ENCODE assay signal across 32 cellular contexts in the genomic region with DNA sequence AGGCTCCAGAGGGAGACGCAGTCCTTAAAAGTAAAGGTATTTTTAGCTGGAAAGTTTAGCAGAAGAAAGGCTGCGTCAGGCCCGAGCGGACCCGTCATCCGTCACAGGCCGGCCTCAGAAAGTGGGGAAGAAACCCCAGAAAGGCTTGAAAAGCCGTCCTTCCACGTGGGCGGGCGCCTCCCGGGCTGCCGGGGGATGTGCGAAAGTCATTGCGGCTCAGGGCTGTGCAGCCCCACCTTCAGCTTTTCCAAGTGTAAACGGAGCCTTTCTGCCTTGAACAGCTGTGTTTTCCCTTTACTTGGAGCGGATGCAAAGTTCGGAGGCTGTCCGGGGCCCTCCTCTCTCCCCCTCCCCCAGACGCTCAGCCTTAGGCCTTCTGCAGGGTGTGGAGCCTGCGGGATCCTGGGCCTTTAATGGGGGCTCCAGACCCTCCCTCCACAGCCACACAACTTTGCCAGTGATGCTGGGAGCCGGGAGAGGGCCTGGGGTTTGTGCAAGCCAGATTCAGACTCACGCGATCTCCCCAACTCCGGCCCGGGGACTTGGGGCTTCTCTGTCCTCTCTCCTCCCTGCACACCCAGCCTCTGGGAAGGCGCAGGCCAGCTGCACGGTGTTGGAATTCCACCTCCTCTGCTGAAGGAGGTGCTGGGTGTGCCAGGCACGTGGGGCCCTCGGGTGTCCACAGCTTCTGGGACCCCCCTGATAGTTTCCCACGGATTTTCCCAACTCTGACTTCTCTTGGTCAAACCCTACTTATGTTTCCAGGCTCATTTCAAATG.
DNase-seq lines count a peak whose midpoint lies in the region; ATAC-seq and TF ChIP-seq lines count a peak whose summit lies in the region.
"Had no signal": no experiment of that assay in that cellular context is flagged by ENCODE, and none has a peak within 500 bp of the region (broad histone marks: within the 10 kb centered on the region; RNA-seq: fewer than 3 reads in every experiment).

No MANE protein-coding gene starts in this region.

- intact Hi-C loops in Right ventricle myocardium inferior (cut with DNase I) (loop anchor here (10.0 kb wide), 1 partner anchor 399 kb away; no protein-coding TSS in a partner anchor), right cardiac atrium (cut with DNase I) (no loop called here), sciatic nerve (cut with DNase I) (no loop called here), esophagus squamous epithelium (cut with DNase I) (no loop called here)
- intact Hi-C loops in activated T-helper 1 cell treated with anti-CD3 and anti-CD28 coated beads, Interleukin-12 subunit alpha, Interleukin-12 subunit beta, Interleukin-2, Interleukin-4 antibody, amounts not matched to agents 30 ng/mL and 10 ng/mL and 1 ng/mL, durations not matched to agents 14 hours and 24 hours and 36 hours (cut with micrococcal nuclease) = loop anchor here (5.0 kb wide), 2 partner anchors 78 to 172 kb away; no protein-coding TSS in a partner anchor

- TF ChIP-seq POLR2A in esophagus squamous epithelium (IDR thresholded peaks at IDR 0.05) = no peak

- no peak overlapping the region for H3K23ac ChIP-seq in mesenchymal stem cell (ENCODE audit: low read length in 2 of 2)

- no peak overlapping the region for H2BK5ac ChIP-seq in mesenchymal stem cell (ENCODE audit: low read depth, low read length, poor library complexity, severe bottlenecking)

- H4K8ac ChIP-seq in mesenchymal stem cell (ENCODE audit: low read length) = no peak overlapping the region

- H3K4me3 ChIP-seq in right cardiac atrium (ENCODE audit: low read length) = no peak overlapping the region
- H3K4me3 ChIP-seq in mesenchymal stem cell (ENCODE audit: insufficient read depth in 1 of 2, low read depth in 1 of 2, low read length in 2 of 2) = peak overlapping the region in 1 of 2 experiments; percentile 41
- H3K4me3 ChIP-seq in esophagus squamous epithelium = peak overlapping the region in 2 of 4 donors; percentile 7 to 30
- H3K4me3 ChIP-seq: cardiac muscle cell, prostate gland, skin epidermis had no signal

- H3K4me1 ChIP-seq in right cardiac atrium (ENCODE audit: control insufficient read depth, insufficient read depth, low read length) (no peaks in the 10 kb centered on the region), mesenchymal stem cell (ENCODE audit: control insufficient read depth, insufficient read depth, low read depth, low read length) (peaks cover 18% of the 10 kb centered on the region), esophagus squamous epithelium (peaks cover 0 to 8% (median 0%) of the 10 kb centered on the region in 3 donors)
- H3K4me1 ChIP-seq: Caco-2, prostate gland had no signal

- 45% methylated on average over 31 of the region's 31 CpGs for WGBS in right cardiac atrium
- WGBS in mesenchymal stem cell = 84% methylated on average over 31 of the region's 31 CpGs
- WGBS in esophagus squamous epithelium, 2 donors = 20 to 31% methylated on average over 13 to 23 of the region's 31 CpGs

- H3K9me3 Mint-ChIP-seq in activated T-helper 1 cell treated with anti-CD3 and anti-CD28 coated beads, Interleukin-12 subunit alpha, Interleukin-12 subunit beta, Interleukin-2, Interleukin-4 antibody, amounts not matched to agents 30 ng/mL and 10 ng/mL and 1 ng/mL, durations not matched to agents 14 hours and 24 hours and 36 hours = peaks cover 9% of the 10 kb centered on the region
- H3K9me3 Mint-ChIP-seq: effector memory CD8-positive, alpha-beta T cell; memory B cell had no signal

- H3K4me3 Mint-ChIP-seq in activated T-helper 1 cell treated with anti-CD3 and anti-CD28 coated beads, Interleukin-12 subunit alpha, Interleukin-12 subunit beta, Interleukin-2, Interleukin-4 antibody, amounts not matched to agents 30 ng/mL and 10 ng/mL and 1 ng/mL, durations not matched to agents 14 hours and 24 hours and 36 hours = no peak overlapping the region
- H3K4me3 Mint-ChIP-seq: activated CD4-positive, alpha-beta T cell treated with anti-CD3 and anti-CD28 coated beads, Interleukin-2, amount 10 ng/mL, durations not matched to agents 24 days and 14 days; activated naive CD8-positive, alpha-beta T cell treated with anti-CD3 and anti-CD28 coated beads for 36 hours; CD14-positive monocyte; effector memory CD8-positive, alpha-beta T cell; memory B cell had no signal

- no peak overlapping the region for H2AK5ac ChIP-seq in mesenchymal stem cell (ENCODE audit: low read length, severe bottlenecking)

- peaks cover 2% of the 10 kb centered on the region for H3K27me3 Mint-ChIP-seq in activated T-helper 1 cell treated with anti-CD3 and anti-CD28 coated beads, Interleukin-12 subunit alpha, Interleukin-12 subunit beta, Interleukin-2, Interleukin-4 antibody, amounts not matched to agents 30 ng/mL and 10 ng/mL and 1 ng/mL, durations not matched to agents 14 hours and 24 hours and 36 hours (ENCODE audit: insufficient read depth)

- H3K4me2 ChIP-seq in mesenchymal stem cell (ENCODE audit: low read length, poor library complexity, severe bottlenecking) = no peak overlapping the region

- peaks cover 2% of the 10 kb centered on the region for H3K36me3 Mint-ChIP-seq in activated T-helper 1 cell treated with anti-CD3 and anti-CD28 coated beads, Interleukin-12 subunit alpha, Interleukin-12 subunit beta, Interleukin-2, Interleukin-4 antibody, amounts not matched to agents 30 ng/mL and 10 ng/mL and 1 ng/mL, durations not matched to agents 14 hours and 24 hours and 36 hours (ENCODE audit: low read depth)
- H3K36me3 Mint-ChIP-seq: activated naive CD8-positive, alpha-beta T cell treated with anti-CD3 and anti-CD28 coated beads for 36 hours; CD14-positive monocyte; memory B cell had no signal

- ATAC-seq in Right ventricle myocardium inferior (no peak), right cardiac atrium (no peak), sciatic nerve (peak; percentile 79), HG03565 (IDR thresholded peaks at IDR 0.05; ENCODE audit: unreplicated experiment) (no peak)
- ATAC-seq: effector memory CD8-positive, alpha-beta T cell; HCT116 had no signal

- no peak overlapping the region for H2BK12ac ChIP-seq in mesenchymal stem cell (ENCODE audit: low read length in 2 of 2)

- no peaks in the 10 kb centered on the region for H3K36me3 ChIP-seq in mesenchymal stem cell (ENCODE audit: control insufficient read depth in 1 of 2, insufficient read depth in 2 of 2, low read depth in 1 of 2, low read length in 2 of 2)
- H3K36me3 ChIP-seq in esophagus squamous epithelium = no peaks in the 10 kb centered on the region
- H3K36me3 ChIP-seq: cardiac muscle cell, prostate gland, WERI-Rb-1 had no signal

- H2BK15ac ChIP-seq in mesenchymal stem cell (ENCODE audit: low read depth, poor library complexity, severe bottlenecking) = no peak overlapping the region

- H3K79me1 ChIP-seq in mesenchymal stem cell (replicated peaks; ENCODE audit: low read length, poor library complexity, severe bottlenecking) = no peaks in the 10 kb centered on the region

- no peaks in the 10 kb centered on the region for H3K27me3 ChIP-seq in right cardiac atrium (ENCODE audit: control insufficient read depth, insufficient read depth)
- peaks cover 15 to 41% of the 10 kb centered on the region in 2 experiments for H3K27me3 ChIP-seq in mesenchymal stem cell (ENCODE audit: control insufficient read depth in 1 of 2, insufficient read depth in 1 of 2, low read length in 2 of 2)
- peaks cover 0 to 88% (median 0%) of the 10 kb centered on the region in 4 donors for H3K27me3 ChIP-seq in esophagus squamous epithelium
- H3K27me3 ChIP-seq: cardiac muscle cell had no signal

- no peak overlapping the region for H2AFZ ChIP-seq in mesenchymal stem cell (ENCODE audit: low read depth, low read length)

- H3K4ac ChIP-seq in mesenchymal stem cell (ENCODE audit: low read depth in 1 of 2, low read length in 2 of 2) = no peak overlapping the region

- no peak overlapping the region for H2BK120ac ChIP-seq in mesenchymal stem cell (ENCODE audit: low read depth, low read length)

- no peak overlapping the region for H3K14ac ChIP-seq in mesenchymal stem cell (ENCODE audit: low read length in 2 of 2)

- peak overlapping the region; percentile 55 for H3K27ac Mint-ChIP-seq in activated T-helper 1 cell treated with anti-CD3 and anti-CD28 coated beads, Interleukin-12 subunit alpha, Interleukin-12 subunit beta, Interleukin-2, Interleukin-4 antibody, amounts not matched to agents 30 ng/mL and 10 ng/mL and 1 ng/mL, durations not matched to agents 14 hours and 24 hours and 36 hours
- H3K27ac Mint-ChIP-seq: activated CD4-positive, alpha-beta T cell treated with anti-CD3 and anti-CD28 coated beads, Interleukin-2, amount 10 ng/mL, durations not matched to agents 24 days and 14 days; activated naive CD8-positive, alpha-beta T cell treated with anti-CD3 and anti-CD28 coated beads for 36 hours; memory B cell had no signal

- no peak overlapping the region for H3K18ac ChIP-seq in mesenchymal stem cell (ENCODE audit: low read depth in 1 of 2, low read length in 2 of 2)

- H3K9me3 ChIP-seq in right cardiac atrium (ENCODE audit: control insufficient read depth, low read length) (peaks cover 10% of the 10 kb centered on the region), mesenchymal stem cell (ENCODE audit: control insufficient read depth, low read length) (peaks cover 17% of the 10 kb centered on the region), esophagus squamous epithelium (peaks cover 0 to 15% (median 9%) of the 10 kb centered on the region in 3 donors)
- H3K9me3 ChIP-seq: Caco-2, prostate gland had no signal

- H4K91ac ChIP-seq in mesenchymal stem cell (ENCODE audit: low read length) = no peak overlapping the region

- peak overlapping the region; percentile 43 for H3K9ac ChIP-seq in mesenchymal stem cell (ENCODE audit: low read length)

- H3K27ac ChIP-seq in right cardiac atrium (ENCODE audit: low read length) (no peak overlapping the region), mesenchymal stem cell (ENCODE audit: low read length, poor library complexity, severe bottlenecking) (no peak overlapping the region), esophagus squamous epithelium (no peak overlapping the region)
- H3K27ac ChIP-seq: cardiac muscle cell, prostate gland, skin epidermis, WERI-Rb-1 had no signal

- DNase-seq in Right ventricle myocardium inferior (ENCODE audit: missing footprints) (peak; percentile 21), right cardiac atrium (no peak), mesenchymal stem cell (no peak), sciatic nerve (ENCODE audit: low spot score) (no peak), NOMO-1 treated with dmso at 0.1 percent for 144 hours (lab: John Stamatoyannopoulos, UW; ENCODE audit: unreplicated experiment) (no peak), esophagus squamous epithelium (lab: John Stamatoyannopoulos, UW) (no peak)
- DNase-seq in activated T-helper 1 cell treated with anti-CD3 and anti-CD28 coated beads, Interleukin-12 subunit alpha, Interleukin-12 subunit beta, Interleukin-2, Interleukin-4 antibody, amounts not matched to agents 30 ng/mL and 10 ng/mL and 1 ng/mL, durations not matched to agents 14 hours and 24 hours and 36 hours (ENCODE audit: low spot score) = no peak
- DNase-seq: 8988T; activated CD4-positive, alpha-beta T cell treated with anti-CD3 and anti-CD28 coated beads, Interleukin-2, amount 10 ng/mL, durations not matched to agents 24 days and 14 days; activated gamma-delta T cell; activated naive CD8-positive, alpha-beta T cell treated with anti-CD3 and anti-CD28 coated beads for 36 hours; activated T-cell treated with anti-CD3 and anti-CD28 coated beads, Interleukin-2, amount 50 U/mL, for 1 hour; aorta; Caco-2; DMS53; effector memory CD8-positive, alpha-beta T cell; erythroblast; Karpas-422; NCI-H1417 treated with DMSO at 0.1 percent for 48 hours; NCI-H345; NCI-H69; SIG-M5; stimulated activated naive CD4-positive, alpha-beta T cell treated with Interleukin-2 at 50 U/mL for 16 hours; T-helper 9 cell; WERI-Rb-1 had no signal

- no peak for TF ChIP-seq CTCF in esophagus squamous epithelium (IDR thresholded peaks at IDR 0.05)

- peaks cover 37% of the 10 kb centered on the region for H3K4me1 Mint-ChIP-seq in activated T-helper 1 cell treated with anti-CD3 and anti-CD28 coated beads, Interleukin-12 subunit alpha, Interleukin-12 subunit beta, Interleukin-2, Interleukin-4 antibody, amounts not matched to agents 30 ng/mL and 10 ng/mL and 1 ng/mL, durations not matched to agents 14 hours and 24 hours and 36 hours (ENCODE audit: low read depth)
- H3K4me1 Mint-ChIP-seq: CD14-positive monocyte had no signal

Comparison
In these comparisons a context has a peak if more than half of its experiments do, and no peak if none do; other contexts are left out.
1. intact Hi-C loops: an anchor here in Right ventricle myocardium inferior (10.0 kb wide) and activated T-helper 1 cell treated with anti-CD3 and anti-CD28 coated beads, Interleukin-12 subunit alpha, Interleukin-12 subunit beta, Interleukin-2, Interleukin-4 antibody, amounts not matched to agents 30 ng/mL and 10 ng/mL and 1 ng/mL, durations not matched to agents 14 hours and 24 hours and 36 hours (5.0 kb wide); none called in right cardiac atrium, sciatic nerve and esophagus squamous epithelium.